Comparison of ENCODE assay signal across 8 cellular contexts in the genomic region with DNA sequence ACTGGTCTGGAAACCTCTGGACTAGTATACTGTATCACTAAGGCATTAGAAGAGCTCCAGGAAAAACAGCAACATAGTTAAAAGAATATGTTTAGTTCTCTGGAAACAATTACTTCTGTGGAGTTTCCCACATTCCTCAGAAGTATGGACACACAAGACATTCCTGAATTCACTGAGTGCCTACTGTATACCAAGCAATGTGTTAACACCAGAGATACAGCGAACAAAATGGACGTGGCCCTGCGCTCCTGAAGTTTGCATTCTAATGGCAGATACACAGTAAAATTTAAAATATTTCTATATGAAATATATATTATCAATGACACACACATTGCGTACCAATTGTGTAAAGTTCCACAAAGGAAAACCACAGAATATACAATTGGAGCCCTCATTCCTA. TPM values are rescaled to one million over a fixed set of nuclear protein-coding genes. Genes with fewer than 3 reads are reported as not detected.
DNase-seq lines count a peak whose midpoint lies in the region; ATAC-seq and TF ChIP-seq lines count a peak whose summit lies in the region.

No MANE protein-coding gene starts in this region.

- H3K9me3 ChIP-seq in liver (ENCODE audit: control insufficient read depth in 4 of 4, low read length in 3 of 4) (no peaks in the 10 kb centered on the region), tibial nerve (no peaks in the 10 kb centered on the region)

- no peak for TF ChIP-seq EP300 in tibial nerve (IDR thresholded peaks at IDR 0.05)

- TF ChIP-seq POLR2A in tibial nerve (IDR thresholded peaks at IDR 0.05) = no peak

- H3K36me3 ChIP-seq in liver (ENCODE audit: control insufficient read depth in 4 of 4, insufficient read depth in 3 of 4, low read depth in 1 of 4, low read length in 3 of 4) = peaks cover 0 to 23% (median 21%) of the 10 kb centered on the region in 4 donors
- H3K36me3 ChIP-seq in tibial nerve = peaks cover 0 to 29% (median 0%) of the 10 kb centered on the region in 3 donors

- in situ Hi-C loops in astrocyte of the cerebellum (cut with HindIII; ENCODE audit: low sequenced_read_pairs) = no loop called here

- TF ChIP-seq RAD21 in liver (IDR thresholded peaks at IDR 0.05) = no peak

- H3K36me3 Mint-ChIP-seq in activated naive CD4-positive, alpha-beta T cell treated with anti-CD3 and anti-CD28 coated beads, Interleukin-2, amount 10 ng/mL, durations not matched to agents 7 days and 5 days = peaks cover 11% of the 10 kb centered on the region

- H3K4me1 Mint-ChIP-seq in activated naive CD4-positive, alpha-beta T cell treated with anti-CD3 and anti-CD28 coated beads, Interleukin-2, amount 10 ng/mL, durations not matched to agents 7 days and 5 days = peaks cover 21% of the 10 kb centered on the region

- H3K9ac ChIP-seq in liver (ENCODE audit: low read depth in 1 of 2, low read length in 2 of 2) = peak overlapping the region; percentile 85 to 94

- peak overlapping the region; percentile 81 for H3K27ac Mint-ChIP-seq in activated naive CD4-positive, alpha-beta T cell treated with anti-CD3 and anti-CD28 coated beads, Interleukin-2, amount 10 ng/mL, durations not matched to agents 7 days and 5 days

- no peak for ATAC-seq in GM19455 (IDR thresholded peaks at IDR 0.05; ENCODE audit: unreplicated experiment)
- ATAC-seq in HG02852 (IDR thresholded peaks at IDR 0.05; ENCODE audit: unreplicated experiment) = no peak

- no peaks in the 10 kb centered on the region for H3K9me3 Mint-ChIP-seq in activated naive CD4-positive, alpha-beta T cell treated with anti-CD3 and anti-CD28 coated beads, Interleukin-2, amount 10 ng/mL, durations not matched to agents 7 days and 5 days

- peaks cover 2 to 24% (median 16%) of the 10 kb centered on the region in 4 donors for H3K4me1 ChIP-seq in liver (ENCODE audit: control insufficient read depth in 4 of 4, insufficient read depth in 4 of 4, low read length in 3 of 4)
- H3K4me1 ChIP-seq in tibial nerve = peaks cover 0 to 35% (median 9%) of the 10 kb centered on the region in 4 donors

- 46% methylated on average over 4 of the region's 4 CpGs for WGBS in liver
- 50 to 55% methylated on average over 4 of the region's 4 CpGs for WGBS in tibial nerve, 2 donors

- CTCF ChIA-PET in activated naive CD4-positive, alpha-beta T cell treated with anti-CD3 and anti-CD28 coated beads, Interleukin-2, amount 10 ng/mL, durations not matched to agents 7 days and 5 days (lab: Charles Lee) = interaction anchor here (0.7 to 5.4 kb wide), 18 partner anchors 9 to 566 kb away, joined by 3 to 88 read pairs (median 6); a partner anchor contains a TSS

- no peak for TF ChIP-seq CTCF in astrocyte of the cerebellum (IDR thresholded peaks at IDR 0.05; ENCODE audit: low read depth, low read length, missing control alignments)
- no peak for TF ChIP-seq CTCF in liver (IDR thresholded peaks at IDR 0.05; ENCODE audit: low read depth, low read length, missing input control)
- no peak for TF ChIP-seq CTCF in tibial nerve (IDR thresholded peaks at IDR 0.05)

- H3K27ac ChIP-seq in liver (ENCODE audit: low read depth in 1 of 2, low read length in 2 of 2) (peak overlapping the region; percentile 83 to 97), tibial nerve (peak overlapping the region; percentile 78 to 95 (median 90))

- H3K4me3 Mint-ChIP-seq in activated naive CD4-positive, alpha-beta T cell treated with anti-CD3 and anti-CD28 coated beads, Interleukin-2, amount 10 ng/mL, durations not matched to agents 7 days and 5 days = peak overlapping the region; percentile 90

- no peak for DNase-seq in activated naive CD4-positive, alpha-beta T cell treated with anti-CD3 and anti-CD28 coated beads, Interleukin-2, amount 10 ng/mL, durations not matched to agents 7 days and 5 days
- no peak for DNase-seq in activated naive CD4-positive, alpha-beta T cell treated with anti-CD3 and anti-CD28 coated beads, Interleukin-2, amount 50 U/mL, for 16 hours
- DNase-seq in astrocyte of the cerebellum (ENCODE audit: low read depth) (no peak), tibial nerve (ENCODE audit: low spot score in 2 of 2) (no peak), NCI-H2081 treated with DMSO at 0.1 percent for 48 hours (lab: John Stamatoyannopoulos, UW) (no peak)

- H3K4me3 ChIP-seq in astrocyte of the cerebellum (ENCODE audit: low read depth, low read length) (peak overlapping the region; percentile 87), liver (ENCODE audit: low read depth in 1 of 3, low read length in 3 of 3) (peak overlapping the region; percentile 9 to 86 (median 78)), tibial nerve (peak overlapping the region; percentile 74 to 88 (median 80))

- H3K27me3 Mint-ChIP-seq in activated naive CD4-positive, alpha-beta T cell treated with anti-CD3 and anti-CD28 coated beads, Interleukin-2, amount 10 ng/mL, durations not matched to agents 7 days and 5 days = no peaks in the 10 kb centered on the region

- H3K27me3 ChIP-seq in liver (ENCODE audit: control insufficient read depth in 4 of 4, insufficient read depth in 4 of 4, low read length in 3 of 4) (no peaks in the 10 kb centered on the region), tibial nerve (no peaks in the 10 kb centered on the region)

TF ChIP-seq in liver, 16 proteins besides CTCF, POLR2A, EP300 and RAD21:
- no peak for TF ChIP-seq HNF4A (conservative IDR thresholded peaks at IDR 0.05)
- TF ChIP-seq, protein P1, sequence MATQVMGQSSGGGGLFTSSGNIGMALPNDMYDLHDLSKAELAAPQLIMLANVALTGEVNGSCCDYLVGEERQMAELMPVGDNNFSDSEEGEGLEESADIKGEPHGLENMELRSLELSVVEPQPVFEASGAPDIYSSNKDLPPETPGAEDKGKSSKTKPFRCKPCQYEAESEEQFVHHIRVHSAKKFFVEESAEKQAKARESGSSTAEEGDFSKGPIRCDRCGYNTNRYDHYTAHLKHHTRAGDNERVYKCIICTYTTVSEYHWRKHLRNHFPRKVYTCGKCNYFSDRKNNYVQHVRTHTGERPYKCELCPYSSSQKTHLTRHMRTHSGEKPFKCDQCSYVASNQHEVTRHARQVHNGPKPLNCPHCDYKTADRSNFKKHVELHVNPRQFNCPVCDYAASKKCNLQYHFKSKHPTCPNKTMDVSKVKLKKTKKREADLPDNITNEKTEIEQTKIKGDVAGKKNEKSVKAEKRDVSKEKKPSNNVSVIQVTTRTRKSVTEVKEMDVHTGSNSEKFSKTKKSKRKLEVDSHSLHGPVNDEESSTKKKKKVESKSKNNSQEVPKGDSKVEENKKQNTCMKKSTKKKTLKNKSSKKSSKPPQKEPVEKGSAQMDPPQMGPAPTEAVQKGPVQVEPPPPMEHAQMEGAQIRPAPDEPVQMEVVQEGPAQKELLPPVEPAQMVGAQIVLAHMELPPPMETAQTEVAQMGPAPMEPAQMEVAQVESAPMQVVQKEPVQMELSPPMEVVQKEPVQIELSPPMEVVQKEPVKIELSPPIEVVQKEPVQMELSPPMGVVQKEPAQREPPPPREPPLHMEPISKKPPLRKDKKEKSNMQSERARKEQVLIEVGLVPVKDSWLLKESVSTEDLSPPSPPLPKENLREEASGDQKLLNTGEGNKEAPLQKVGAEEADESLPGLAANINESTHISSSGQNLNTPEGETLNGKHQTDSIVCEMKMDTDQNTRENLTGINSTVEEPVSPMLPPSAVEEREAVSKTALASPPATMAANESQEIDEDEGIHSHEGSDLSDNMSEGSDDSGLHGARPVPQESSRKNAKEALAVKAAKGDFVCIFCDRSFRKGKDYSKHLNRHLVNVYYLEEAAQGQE (IDR thresholded peaks at IDR 0.05) = no peak
- no peak for TF ChIP-seq SP1 (IDR thresholded peaks at IDR 0.05)
- TF ChIP-seq GABPA (IDR thresholded peaks at IDR 0.05 in 1 of 2, conservative IDR thresholded peaks at IDR 0.05 in 1 of 2) = no peak
- no peak for TF ChIP-seq TAF1 (conservative IDR thresholded peaks at IDR 0.05)
- no peak for TF ChIP-seq RXRA (IDR thresholded peaks at IDR 0.05)
- no peak for TF ChIP-seq HNF4G (IDR thresholded peaks at IDR 0.05)
- TF ChIP-seq, protein P2, sequence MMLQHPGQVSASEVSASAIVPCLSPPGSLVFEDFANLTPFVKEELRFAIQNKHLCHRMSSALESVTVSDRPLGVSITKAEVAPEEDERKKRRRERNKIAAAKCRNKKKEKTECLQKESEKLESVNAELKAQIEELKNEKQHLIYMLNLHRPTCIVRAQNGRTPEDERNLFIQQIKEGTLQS (IDR thresholded peaks at IDR 0.05) = no peak
- no peak for TF ChIP-seq FOXA1 (IDR thresholded peaks at IDR 0.05)
- TF ChIP-seq, protein P3, sequence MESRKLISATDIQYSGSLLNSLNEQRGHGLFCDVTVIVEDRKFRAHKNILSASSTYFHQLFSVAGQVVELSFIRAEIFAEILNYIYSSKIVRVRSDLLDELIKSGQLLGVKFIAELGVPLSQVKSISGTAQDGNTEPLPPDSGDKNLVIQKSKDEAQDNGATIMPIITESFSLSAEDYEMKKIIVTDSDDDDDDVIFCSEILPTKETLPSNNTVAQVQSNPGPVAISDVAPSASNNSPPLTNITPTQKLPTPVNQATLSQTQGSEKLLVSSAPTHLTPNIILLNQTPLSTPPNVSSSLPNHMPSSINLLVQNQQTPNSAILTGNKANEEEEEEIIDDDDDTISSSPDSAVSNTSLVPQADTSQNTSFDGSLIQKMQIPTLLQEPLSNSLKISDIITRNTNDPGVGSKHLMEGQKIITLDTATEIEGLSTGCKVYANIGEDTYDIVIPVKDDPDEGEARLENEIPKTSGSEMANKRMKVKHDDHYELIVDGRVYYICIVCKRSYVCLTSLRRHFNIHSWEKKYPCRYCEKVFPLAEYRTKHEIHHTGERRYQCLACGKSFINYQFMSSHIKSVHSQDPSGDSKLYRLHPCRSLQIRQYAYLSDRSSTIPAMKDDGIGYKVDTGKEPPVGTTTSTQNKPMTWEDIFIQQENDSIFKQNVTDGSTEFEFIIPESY (IDR thresholded peaks at IDR 0.05) = no peak
- no peak for TF ChIP-seq FOXA2 (IDR thresholded peaks at IDR 0.05)
- TF ChIP-seq, protein P4, sequence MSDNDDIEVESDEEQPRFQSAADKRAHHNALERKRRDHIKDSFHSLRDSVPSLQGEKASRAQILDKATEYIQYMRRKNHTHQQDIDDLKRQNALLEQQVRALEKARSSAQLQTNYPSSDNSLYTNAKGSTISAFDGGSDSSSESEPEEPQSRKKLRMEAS (IDR thresholded peaks at IDR 0.05) = no peak
- no peak for TF ChIP-seq EGR1 (IDR thresholded peaks at IDR 0.05; ENCODE audit: low read depth in 2 of 2)
- no peak for TF ChIP-seq JUND (IDR thresholded peaks at IDR 0.05)
- no peak for TF ChIP-seq NR2F2 (IDR thresholded peaks at IDR 0.05)
- TF ChIP-seq YY1 (IDR thresholded peaks at IDR 0.05) = no peak

RNA-seq across cellular contexts. Expression of a gene that starts 1.1 kb away (rescaled TPM):
- 10 to 100 TPM; 12.0 to 15.9 TPM for total RNA-seq in liver
- polyA plus RNA-seq in liver = 1 to 10 TPM; 5.2 to 7.3 TPM
- total RNA-seq in tibial nerve = 10 to 100 TPM; 21.6 to 27.7 (median 26.1) TPM

RNA-seq across cellular contexts. Expression of a gene that starts 14.6 kb away (rescaled TPM):
- not detected for total RNA-seq in liver
- not detected for polyA plus RNA-seq in liver
- not detected for total RNA-seq in tibial nerve

RNA-seq across cellular contexts. Expression of a gene that starts 50.3 kb away (rescaled TPM):
- total RNA-seq in liver (1 to 10 TPM; 5.2 to 5.9 TPM), tibial nerve (10 to 100 TPM; 13.8 to 24.7 (median 18.6) TPM)
- 1 to 10 TPM in 1 of 2 donors, under 1 TPM in 1; 0.94 to 3.4 TPM for polyA plus RNA-seq in liver
